Comparison of ENCODE assay signal across 8 cellular contexts in genomic region chr20:17225891-17226409, GRCh38. TPM values are rescaled to one million over a fixed set of nuclear protein-coding genes. Genes with fewer than 3 reads are reported as not detected.
DNase-seq lines count a peak whose midpoint lies in the region; ATAC-seq and TF ChIP-seq lines count a peak whose summit lies in the region.

No MANE protein-coding gene starts in this region.

- H3K27me3 Mint-ChIP-seq in immature natural killer cell (ENCODE audit: low read depth in 3 of 3) = peaks cover 16 to 44% (median 16%) of the 10 kb centered on the region in 3 donors

- no peaks in the 10 kb centered on the region for H3K27me3 ChIP-seq in A673 (replicated peaks; ENCODE audit: insufficient read depth, low read depth, low read length, poor library complexity)
- H3K27me3 ChIP-seq in dorsolateral prefrontal cortex = peaks cover 0 to 26% (median 0%) of the 10 kb centered on the region in 45 donors
- peaks cover 12% of the 10 kb centered on the region for H3K27me3 ChIP-seq in muscle layer of duodenum (ENCODE audit: low read depth, low read length)

- H3K36me3 Mint-ChIP-seq in immature natural killer cell = peaks cover 0 to 4% (median 4%) of the 10 kb centered on the region in 3 donors

- no peaks in the 10 kb centered on the region for H3K9me3 ChIP-seq in A673 (ENCODE audit: low read depth, low read length, poor library complexity, severe bottlenecking)
- no peaks in the 10 kb centered on the region for H3K9me3 ChIP-seq in muscle layer of duodenum (ENCODE audit: control insufficient read depth in 1 of 2, low read length in 2 of 2)

- H3K36me3 ChIP-seq in A673 (ENCODE audit: insufficient read depth, low read length, poor library complexity, severe bottlenecking) (peaks cover 9% of the 10 kb centered on the region), muscle layer of duodenum (ENCODE audit: control insufficient read depth in 1 of 2, insufficient read depth in 2 of 2, low read length in 2 of 2) (no peaks in the 10 kb centered on the region)

- TF ChIP-seq CTCF in A673 (conservative IDR thresholded peaks at IDR 0.05; ENCODE audit: low read depth, low read length) = no peak
- TF ChIP-seq CTCF in dorsolateral prefrontal cortex (IDR thresholded peaks at IDR 0.05 in 54 of 56, conservative IDR thresholded peaks at IDR 0.05 in 2 of 56; ENCODE audit: low read depth in 1 of 56, partially characterized antibody in 56 of 56) = no peak

- intact Hi-C loops in A673 (cut with micrococcal nuclease; ENCODE audit: unreplicated experiment) (loop anchor here (2.0 kb wide), 1 partner anchor 421 kb away; no protein-coding TSS in a partner anchor), dorsolateral prefrontal cortex (cut with DNase I) (loop anchor here (5.0 to 10.0 kb wide), 4 partner anchors 199 to 421 kb away; no protein-coding TSS in a partner anchor)

- no peak overlapping the region for H3K27ac Mint-ChIP-seq in immature natural killer cell

- H3K4me1 ChIP-seq in A673 (ENCODE audit: insufficient read depth, low read length, poor library complexity, severe bottlenecking) (peaks cover 34% of the 10 kb centered on the region), muscle layer of duodenum (ENCODE audit: control insufficient read depth in 1 of 2, insufficient read depth in 2 of 2, low read length in 2 of 2) (peaks cover 0 to 18% of the 10 kb centered on the region in 2 donors)

- CTCF ChIA-PET in A673 (lab: Charles Lee) = interaction anchor here (0.6 kb wide), 1 partner anchor 238 kb away, joined by 3 read pairs; no protein-coding TSS in a partner anchor

- peak overlapping the region in 1 of 5 donors; percentile 17 for H3K4me3 Mint-ChIP-seq in immature natural killer cell

- peaks cover 2 to 19% (median 9%) of the 10 kb centered on the region in 6 donors for H3K9me3 Mint-ChIP-seq in immature natural killer cell

- TSS peak; percentile 80 for BruUV-seq in A673 (replicated peaks; lab: Mats Ljungman, UMichigan)

- POLR2A ChIA-PET in A673 (lab: Charles Lee; ENCODE audit: low non-redundant PET) = interaction anchor here (0.6 kb wide), 2 partner anchors 119 to 135 kb away, joined by 3 to 5 read pairs; no protein-coding TSS in a partner anchor

- peak; percentile 65 for DNase-seq in A673 (ENCODE audit: low spot score)
- DNase-seq in NCI-H1092 treated with DMSO at 0.1 percent for 48 hours (lab: John Stamatoyannopoulos, UW) = peak; percentile 73
- DNase-seq in dorsolateral prefrontal cortex = peak; percentile 22 to 70 (median 50)
- no peak for DNase-seq in CD1c-positive myeloid dendritic cell (ENCODE audit: extremely low spot score)
- no peak for DNase-seq in immature natural killer cell
- DNase-seq in pons (ENCODE audit: low spot score) = no peak

- H3K4me3 ChIP-seq in A673 (ENCODE audit: low read depth, low read length, poor library complexity, severe bottlenecking) (peak overlapping the region; percentile 69), dorsolateral prefrontal cortex (peak overlapping the region; percentile 39 to 77 (median 63)), muscle layer of duodenum (ENCODE audit: low read depth in 1 of 2, low read length in 2 of 2) (peak overlapping the region; percentile 45 to 62)

- ATAC-seq in HG03139 (IDR thresholded peaks at IDR 0.05; ENCODE audit: unreplicated experiment) = no peak

- no peaks in the 10 kb centered on the region for H3K4me1 Mint-ChIP-seq in immature natural killer cell

- H3K27ac ChIP-seq in A673 (ENCODE audit: low read depth, low read length, poor library complexity, severe bottlenecking) (peak overlapping the region; percentile 89), dorsolateral prefrontal cortex (peak overlapping the region in 55 of 59 donors; percentile 18 to 89 (median 76)), muscle layer of duodenum (ENCODE audit: low read length) (no peak overlapping the region)

RNA-seq across cellular contexts. Expression of gene PCSK2, which starts 0.9 kb away (rescaled TPM):
- total RNA-seq in A673 (2021) (238 and 245 TPM in 2 replicates), dorsolateral prefrontal cortex (100 to 1,000 TPM in 33 of 120 experiments, 10 to 100 TPM in 87; 24.6 to 130 (median 89.3) TPM)
- polyA plus RNA-seq in immature natural killer cell = not detected

Comparison
In these comparisons a context has a peak if more than half of its experiments do, and no peak if none do; other contexts are left out.
1. DNase-seq: peak in A673 (single experiment), NCI-H1092 treated with DMSO at 0.1 percent for 48 hours (single experiment) and dorsolateral prefrontal cortex (10 of 10); none in CD1c-positive myeloid dendritic cell (single experiment), immature natural killer cell (0 of 3) and pons (single experiment).
2. Peak in every context shown above with its lines, with median percentiles within 50 percentile points of each other: H3K4me3 ChIP-seq.